8 cellular contexts compared by ENCODE assay signal in the genomic region with DNA sequence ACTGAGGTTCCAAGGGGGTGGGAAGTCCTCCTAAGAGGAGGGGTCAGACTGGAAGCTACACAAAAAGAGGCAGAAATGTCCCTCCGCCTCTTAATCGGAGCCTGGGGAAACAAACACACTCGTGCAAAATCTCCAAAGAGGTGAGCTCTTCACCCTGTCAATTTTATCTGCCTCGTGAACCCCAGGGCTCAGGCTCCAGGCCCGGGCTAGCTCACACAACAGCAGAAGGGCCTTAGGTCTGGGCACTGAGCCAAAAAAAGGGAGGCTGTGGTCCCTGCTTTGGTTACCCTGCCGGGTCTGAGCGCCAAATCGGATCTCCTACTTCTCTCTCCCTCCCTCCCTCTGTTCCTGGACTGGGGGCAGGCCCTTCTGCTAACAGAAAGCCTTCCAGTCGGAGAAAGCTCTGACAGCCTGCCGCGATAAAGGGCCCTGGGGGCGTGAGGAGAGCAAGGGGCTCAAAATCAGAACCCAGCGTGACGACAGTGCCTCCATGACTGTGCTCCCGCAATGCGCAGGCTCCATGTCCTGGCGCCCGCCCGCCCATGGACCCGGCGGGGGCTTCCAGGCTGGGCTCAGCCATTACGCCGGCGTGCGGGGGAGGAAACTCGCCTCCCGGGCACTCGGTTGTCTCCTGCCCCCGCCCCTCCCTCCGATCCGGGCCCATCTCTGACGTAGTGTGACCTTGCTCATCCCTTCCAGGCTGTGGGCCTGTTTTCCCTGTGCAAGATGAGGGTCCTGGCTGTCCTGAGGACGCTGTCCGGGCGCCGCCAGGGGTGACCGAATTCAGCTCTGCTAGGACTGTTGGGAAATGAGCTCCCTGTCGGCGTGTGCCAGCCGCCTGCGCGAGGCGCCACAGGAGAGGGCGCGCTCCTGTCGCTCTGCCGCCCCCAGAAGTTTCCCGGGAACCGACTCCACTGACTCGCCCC. TPM values are rescaled to one million over a fixed set of nuclear protein-coding genes. Genes with fewer than 3 reads are reported as not detected.
DNase-seq lines count a peak whose midpoint lies in the region; ATAC-seq, FAIRE-seq and TF ChIP-seq lines count a peak whose summit lies in the region.

No MANE protein-coding gene starts in this region.

- DNase-seq in GM12891 (ENCODE audit: insufficient read length, low spot score) (peak; percentile 46), NCI-H1694 (lab: John Stamatoyannopoulos, UW) (peak; percentile 78), right atrium auricular region (ENCODE audit: low spot score) (peak; percentile 89), psoas muscle (peak; percentile 92 to 93), urothelium cell line (ENCODE audit: low spot score) (peak; percentile 90)

- intact Hi-C loops in psoas muscle (cut with DNase I), result loop anchor here (2.0 to 5.0 kb wide), 2 partner anchors 74 to 77 kb away; a partner anchor contains a TSS

- H3K27me3 Mint-ChIP-seq in T-helper 1 cell treated with Interleukin-12 subunit alpha and Interleukin-12 subunit beta and Interleukin-4 antibody, amounts not matched to agents 30 μg/mL and 1 μg/mL, for 36 hours (ENCODE audit: low read depth), result peaks cover 9% of the 10 kb centered on the region

- no peak; the same call in 1 of the 2 replicates for TF ChIP-seq POLR2A in GM12891 (IDR thresholded peaks at IDR 0.05; ENCODE audit: low read depth, low read length)

- H3K27ac ChIP-seq in angular gyrus (ENCODE audit: low read depth, low read length) (peak overlapping the region; percentile 98), right atrium auricular region (peak overlapping the region; percentile 93 to 99), psoas muscle (peak overlapping the region; percentile 96)

- ATAC-seq in HG02884 (IDR thresholded peaks at IDR 0.05; ENCODE audit: unreplicated experiment) (peak; percentile 40), psoas muscle (peak; percentile 70 to 81 (median 72))

- H3K36me3 ChIP-seq in right atrium auricular region, result no peaks in the 10 kb centered on the region
- no peaks in the 10 kb centered on the region for H3K36me3 ChIP-seq in psoas muscle (ENCODE audit: insufficient read depth in 1 of 2, low read depth in 1 of 2)

- H3K4me3 ChIP-seq in right atrium auricular region (peak overlapping the region; percentile 56 to 58), psoas muscle (peak overlapping the region; percentile 73)

- FAIRE-seq in GM12891 (lab: Jason Lieb, UNC), result no peak
- FAIRE-seq in urothelium cell line (lab: Jason Lieb, UNC), result peak; percentile 5

- peak overlapping the region; percentile 90 for H3K4me3 Mint-ChIP-seq in T-helper 1 cell treated with Interleukin-12 subunit alpha and Interleukin-12 subunit beta and Interleukin-4 antibody, amounts not matched to agents 30 μg/mL and 1 μg/mL, for 36 hours

- H3K27ac Mint-ChIP-seq in T-helper 1 cell treated with Interleukin-12 subunit alpha and Interleukin-12 subunit beta and Interleukin-4 antibody, amounts not matched to agents 30 μg/mL and 1 μg/mL, for 36 hours, result peak overlapping the region; percentile 41

- 1 to 2% (median 1%) methylated on average over 39 to 50 of the region's 50 CpGs for WGBS in psoas muscle, 3 donors

- peaks cover 25% of the 10 kb centered on the region for H3K4me1 Mint-ChIP-seq in T-helper 1 cell treated with Interleukin-12 subunit alpha and Interleukin-12 subunit beta and Interleukin-4 antibody, amounts not matched to agents 30 μg/mL and 1 μg/mL, for 36 hours (ENCODE audit: low read depth)

- TF ChIP-seq CTCF in right atrium auricular region (IDR thresholded peaks at IDR 0.05) (peak in 1 of 2 donors; percentile 44), psoas muscle (IDR thresholded peaks at IDR 0.05) (peak; percentile 24)

- H3K27me3 ChIP-seq in right atrium auricular region, result no peaks in the 10 kb centered on the region
- H3K27me3 ChIP-seq in psoas muscle (ENCODE audit: insufficient read depth in 3 of 3, low read length in 2 of 3), result peaks cover 0 to 2% (median 0%) of the 10 kb centered on the region in 3 donors

- H3K9me3 ChIP-seq in right atrium auricular region (no peaks in the 10 kb centered on the region), psoas muscle (no peaks in the 10 kb centered on the region)

- no peaks in the 10 kb centered on the region for H3K9me3 Mint-ChIP-seq in T-helper 1 cell treated with Interleukin-12 subunit alpha and Interleukin-12 subunit beta and Interleukin-4 antibody, amounts not matched to agents 30 μg/mL and 1 μg/mL, for 36 hours

- peaks cover 0 to 34% of the 10 kb centered on the region in 2 donors for H3K4me1 ChIP-seq in right atrium auricular region
- peaks cover 30% of the 10 kb centered on the region for H3K4me1 ChIP-seq in psoas muscle

- no peaks in the 10 kb centered on the region for H3K36me3 Mint-ChIP-seq in T-helper 1 cell treated with Interleukin-12 subunit alpha and Interleukin-12 subunit beta and Interleukin-4 antibody, amounts not matched to agents 30 μg/mL and 1 μg/mL, for 36 hours (ENCODE audit: low read depth)

TF ChIP-seq in GM12891, 5 proteins besides CTCF, POLR2A, EP300 and RAD21:
- TF ChIP-seq POU2F2 (IDR thresholded peaks at IDR 0.05; ENCODE audit: low read depth, low read length), result no peak
- no peak for TF ChIP-seq SPI1 (IDR thresholded peaks at IDR 0.05; ENCODE audit: low read depth, low read length)
- TF ChIP-seq PAX5 (IDR thresholded peaks at IDR 0.05; ENCODE audit: insufficient read depth, low read length, severe bottlenecking), result no peak
- TF ChIP-seq POLR2AphosphoS5 (IDR thresholded peaks at IDR 0.05; ENCODE audit: low read depth, low read length), result no peak
- TF ChIP-seq TAF1 (IDR thresholded peaks at IDR 0.05; ENCODE audit: low read depth, low read length), result no peak

RNA-seq across cellular contexts. Expression of a gene that starts 0.9 kb away (rescaled TPM):
- not detected for polyA plus RNA-seq in GM12891 (2012; ENCODE audit: low read depth, missing spikeins)
- total RNA-seq in right atrium auricular region, result 1 to 10 TPM; 1.5 to 2.8 TPM
- total RNA-seq in psoas muscle, result 10 to 100 TPM in 1 of 4 donors, 1 to 10 TPM in 3; 1.9 to 14.0 (median 2.7) TPM
- 10 to 100 TPM in 1 of 3 donors, 1 to 10 TPM in 2; 1.1 to 17.5 (median 5.6) TPM for polyA plus RNA-seq in psoas muscle

RNA-seq across cellular contexts. Expression of a gene that starts 35.8 kb away (rescaled TPM):
- 0.74 TPM for polyA plus RNA-seq in GM12891 (2012; ENCODE audit: low read depth, missing spikeins)
- total RNA-seq in right atrium auricular region, result 10 to 100 TPM; 13.4 to 96.7 TPM
- 1 to 10 TPM; 3.2 to 6.6 (median 5.6) TPM for total RNA-seq in psoas muscle
- polyA plus RNA-seq in psoas muscle, result 1 to 10 TPM; 1.8 to 6.4 (median 3.0) TPM

Comparison
In these comparisons a context has a peak if more than half of its experiments do, and no peak if none do; other contexts are left out.
1. Peak in every context shown above with its lines: DNase-seq, ATAC-seq, H3K4me3 ChIP-seq and H3K27ac ChIP-seq.